ENCODE assay signal across 18 cellular contexts in genomic region chr3:169173231-169173630, GRCh38.
DNase-seq lines count a peak whose midpoint lies in the region; ATAC-seq and TF ChIP-seq lines count a peak whose summit lies in the region.
"Had no signal": no experiment of that assay in that cellular context is flagged by ENCODE, and none has a peak within 500 bp of the region (broad histone marks: within the 10 kb centered on the region; RNA-seq: fewer than 3 reads in every experiment).

No MANE protein-coding gene starts in this region.

- H3K36me3 ChIP-seq in body of pancreas (replicated peaks in 1 of 2; ENCODE audit: insufficient read depth in 1 of 2, low read depth in 2 of 2), result no peaks in the 10 kb centered on the region
- H3K36me3 ChIP-seq: adrenal gland, upper lobe of left lung had no signal

- no peak for TF ChIP-seq CTCF in MCF 10A (IDR thresholded peaks at IDR 0.05; ENCODE audit: unreplicated experiment)
- TF ChIP-seq CTCF in body of pancreas (IDR thresholded peaks at IDR 0.05), result no peak

- H3K36me3 Mint-ChIP-seq in MCF 10A (ENCODE audit: insufficient read depth, unreplicated experiment), result no peaks in the 10 kb centered on the region
- no peaks in the 10 kb centered on the region for H3K36me3 Mint-ChIP-seq in activated naive CD4-positive, alpha-beta T cell treated with anti-CD3 and anti-CD28 coated beads, Interleukin-2, amount 50 U/mL, for 72 hours
- H3K36me3 Mint-ChIP-seq: CD8-positive, alpha-beta T cell had no signal

- no peaks in the 10 kb centered on the region for H3K27me3 ChIP-seq in body of pancreas
- H3K27me3 ChIP-seq: adrenal gland, upper lobe of left lung had no signal

- POLR2A ChIA-PET in MCF 10A (lab: Yijun Ruan, JAX), result interaction anchor here (1.2 kb wide), 1 partner anchor 27 kb away, joined by 4 read pairs; no protein-coding TSS in a partner anchor

- H3K4me3 Mint-ChIP-seq in MCF 10A (ENCODE audit: unreplicated experiment), result no peak overlapping the region
- H3K4me3 Mint-ChIP-seq: CD8-positive, alpha-beta T cell; nephron; T-helper 1 cell treated with Interleukin-12 subunit alpha and Interleukin-12 subunit beta and Interleukin-4 antibody, amounts not matched to agents 30 μg/mL and 1 μg/mL, for 36 hours had no signal

- no TSS peak for BruUV-seq in MCF 10A (replicated peaks; lab: Mats Ljungman, UMichigan)

- DNase-seq in T47D (ENCODE audit: low read depth in 1 of 2, low spot score in 1 of 2) (peak; percentile 27 to 98), MCF 10A (ENCODE audit: unreplicated experiment) (no peak), body of pancreas (no peak), kidney tubule cell (ENCODE audit: low spot score) (peak; percentile 22), NCI-H2081 treated with DMSO at 0.1 percent for 48 hours (lab: John Stamatoyannopoulos, UW) (no peak), NCI-H1694 treated with DMSO at 0.1 percent for 48 hours (lab: John Stamatoyannopoulos, UW) (no peak)
- DNase-seq in activated naive CD4-positive, alpha-beta T cell treated with anti-CD3 and anti-CD28 coated beads, Interleukin-2, amount 50 U/mL, for 72 hours (ENCODE audit: low spot score in 2 of 2), result no peak
- DNase-seq in activated CD4-positive, alpha-beta T cell treated with anti-CD3 and anti-CD28 coated beads, Interleukin-2, amount 50 U/mL, for 48 hours, result no peak
- DNase-seq: activated T-cell treated with anti-CD3 and anti-CD28 coated beads, Interleukin-2, amount 50 U/mL, for 48 hours; adrenal gland; CD8-positive, alpha-beta T cell; hippocampal formation; stimulated activated CD4-positive, alpha-beta T cell treated with anti-CD3 and anti-CD28 coated beads, Interleukin-2, amount 100 ng/mL, for 48 hours; upper lobe of left lung had no signal

- no peaks in the 10 kb centered on the region for H3K27me3 Mint-ChIP-seq in MCF 10A (ENCODE audit: insufficient read depth, unreplicated experiment)

- intact Hi-C loops in MCF 10A (cut with micrococcal nuclease), result no loop called here
- intact Hi-C loops in body of pancreas (cut with DNase I), result no loop called here

- WGBS in body of pancreas, 2 donors, result 92 to 95% methylated on average over 2 of the region's 2 CpGs

- peak; percentile 45 for ATAC-seq in body of pancreas
- no peak for ATAC-seq in activated naive CD4-positive, alpha-beta T cell treated with anti-CD3 and anti-CD28 coated beads, Interleukin-2, amount 50 U/mL, for 72 hours
- ATAC-seq: A549; CD8-positive, alpha-beta T cell; Panc1 had no signal

- TF ChIP-seq POLR2A in body of pancreas (IDR thresholded peaks at IDR 0.05), result no peak

- H3K4me1 ChIP-seq in body of pancreas, result peaks cover 33% of the 10 kb centered on the region
- H3K4me1 ChIP-seq: A549, adrenal gland had no signal

- in situ Hi-C loops in T47D (cut with HindIII; ENCODE audit: low pct_unique_long_range_greater_than_20kb, low sequenced_read_pairs), result no loop called here

- no peaks in the 10 kb centered on the region for H3K9me3 Mint-ChIP-seq in MCF 10A (ENCODE audit: unreplicated experiment)
- no peaks in the 10 kb centered on the region for H3K9me3 Mint-ChIP-seq in activated naive CD4-positive, alpha-beta T cell treated with anti-CD3 and anti-CD28 coated beads, Interleukin-2, amount 50 U/mL, for 72 hours
- H3K9me3 Mint-ChIP-seq: CD8-positive, alpha-beta T cell; nephron; T-helper 1 cell treated with Interleukin-12 subunit alpha and Interleukin-12 subunit beta and Interleukin-4 antibody, amounts not matched to agents 30 μg/mL and 1 μg/mL, for 36 hours had no signal

- H3K4me1 Mint-ChIP-seq in MCF 10A (ENCODE audit: insufficient read depth, unreplicated experiment), result peaks cover 18% of the 10 kb centered on the region
- H3K4me1 Mint-ChIP-seq: nephron had no signal

- no peaks in the 10 kb centered on the region for H3K9me3 ChIP-seq in body of pancreas
- H3K9me3 ChIP-seq: A549, adrenal gland, upper lobe of left lung had no signal

- CTCF ChIA-PET in MCF 10A (lab: Yijun Ruan, JAX), result interaction anchor here (0.7 to 3.1 kb wide), 4 partner anchors 15 to 495 kb away, joined by 3 to 13 read pairs (median 4); no protein-coding TSS in a partner anchor

- H3K27ac Mint-ChIP-seq in MCF 10A (ENCODE audit: low read depth, unreplicated experiment), result no peak overlapping the region
- no peak overlapping the region for H3K27ac Mint-ChIP-seq in activated naive CD4-positive, alpha-beta T cell treated with anti-CD3 and anti-CD28 coated beads, Interleukin-2, amount 50 U/mL, for 72 hours
- H3K27ac Mint-ChIP-seq: CD8-positive, alpha-beta T cell; nephron; T-helper 1 cell treated with Interleukin-12 subunit alpha and Interleukin-12 subunit beta and Interleukin-4 antibody, amounts not matched to agents 30 μg/mL and 1 μg/mL, for 36 hours had no signal

- no peak overlapping the region for H3K27ac ChIP-seq in body of pancreas
- H3K27ac ChIP-seq: A549, adrenal gland had no signal

- no peak overlapping the region for H3K4me3 ChIP-seq in body of pancreas
- H3K4me3 ChIP-seq: A549, adrenal gland, upper lobe of left lung had no signal

Comparison
In these comparisons a context has a peak if more than half of its experiments do, and no peak if none do; other contexts are left out.
1. DNase-seq: peak in T47D (2 of 2) and kidney tubule cell (single experiment); none in MCF 10A (single experiment), body of pancreas (0 of 4), activated naive CD4-positive, alpha-beta T cell treated with anti-CD3 and anti-CD28 coated beads, Interleukin-2, amount 50 U/mL, for 72 hours (0 of 2), NCI-H2081 treated with DMSO at 0.1 percent for 48 hours (single experiment), NCI-H1694 treated with DMSO at 0.1 percent for 48 hours (single experiment) and activated CD4-positive, alpha-beta T cell treated with anti-CD3 and anti-CD28 coated beads, Interleukin-2, amount 50 U/mL, for 48 hours (0 of 2).